18 cellular contexts compared by ENCODE assay signal in the genomic region with DNA sequence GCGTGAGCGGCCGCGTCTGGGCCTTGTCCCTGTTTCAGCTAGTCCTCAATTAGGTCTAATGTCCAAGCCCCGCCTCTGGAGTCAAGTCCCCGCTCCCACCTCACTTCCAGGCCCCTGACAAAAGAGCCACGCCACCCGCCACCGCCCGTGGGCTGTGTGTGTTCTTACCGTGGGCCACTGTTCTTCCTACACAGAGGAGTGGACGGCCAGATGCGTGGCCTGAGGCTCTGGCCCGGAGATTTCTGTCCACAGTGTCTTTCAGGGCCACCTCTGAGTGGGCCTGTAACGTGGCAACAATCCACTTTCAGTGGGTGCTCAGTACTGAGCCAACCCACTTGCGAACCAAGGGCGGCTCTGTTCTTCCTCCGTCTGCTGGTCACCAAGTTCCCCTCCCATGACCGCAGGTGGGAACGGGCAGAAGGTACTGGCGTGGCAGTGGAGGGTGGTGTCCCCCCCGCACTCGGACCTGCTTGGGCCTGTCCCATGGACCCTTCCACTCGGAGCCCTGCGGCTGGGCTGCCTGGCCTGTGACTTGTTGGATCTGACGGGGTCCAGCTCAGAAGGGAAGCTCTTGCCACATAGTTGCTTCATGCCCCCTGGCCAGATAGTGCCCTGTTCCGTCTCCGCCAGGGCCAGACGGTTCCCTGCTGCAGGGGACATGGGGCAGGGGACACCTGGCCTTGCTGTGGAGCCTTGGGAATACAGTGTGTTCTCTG. TPM values are rescaled to one million over a fixed set of nuclear protein-coding genes. Genes with fewer than 3 reads are reported as not detected.
A peak's percentile ranks its signal among the peaks of the same experiment; 100 is the strongest.
DNase-seq lines count a peak whose midpoint lies in the region; ATAC-seq, FAIRE-seq and TF ChIP-seq lines count a peak whose summit lies in the region.
"Had no signal": no experiment of that assay in that cellular context is flagged by ENCODE, and none has a peak within 500 bp of the region (broad histone marks: within the 10 kb centered on the region; RNA-seq: fewer than 3 reads in every experiment).

No MANE protein-coding gene starts in this region.

- H3K27ac ChIP-seq in H9 (ENCODE audit: insufficient read length, low read depth, low read length): no peak overlapping the region
- H3K27ac ChIP-seq in K562 (ENCODE audit: extremely low read depth, low read depth, low read length): no peak overlapping the region
- no peak overlapping the region for H3K27ac ChIP-seq in osteoblast (ENCODE audit: low read depth, low read length)

- no peak overlapping the region for H3K4me3 Mint-ChIP-seq in activated CD4-positive, alpha-beta T cell treated with anti-CD3 and anti-CD28 coated beads, Interleukin-2, amount 10 ng/mL, durations not matched to agents 7 days and 5 days
- H3K4me3 Mint-ChIP-seq in H9: no peak overlapping the region
- H3K4me3 Mint-ChIP-seq: CD4-positive, alpha-beta T cell had no signal

- ATAC-seq in K562 (no peak), GM18520 (IDR thresholded peaks at IDR 0.05; ENCODE audit: unreplicated experiment) (no peak)

- DNase-seq in activated CD4-positive, alpha-beta T cell treated with anti-CD3 and anti-CD28 coated beads, Interleukin-2, amount 10 ng/mL, durations not matched to agents 7 days and 5 days: no peak
- DNase-seq in activated CD4-positive, alpha-beta T cell treated with anti-CD3 and anti-CD28 coated beads, Interleukin-2, amount 50 U/mL, for 48 hours: no peak
- no peak for DNase-seq in H9
- DNase-seq in K562 (ENCODE audit: extremely low read depth in 1 of 4, low spot score in 3 of 4): no peak
- no peak for DNase-seq in osteoblast (ENCODE audit: insufficient read length, low spot score, missing footprints)
- DNase-seq in mucosa of gallbladder (ENCODE audit: low spot score): no peak
- no peak for DNase-seq in UCSD-AML1 (lab: John Stamatoyannopoulos, UW; ENCODE audit: unreplicated experiment)
- DNase-seq: 8988T; BE2C; CD4-positive, alpha-beta T cell; GF-D8; KBM-7; NCI-H187; NCI-H2107; NCI-H2227 treated with DMSO at 0.1 percent for 48 hours; NCI-H510A treated with DMSO at 0.1 percent for 48 hours; NCI-H774 had no signal

- no peak for TF ChIP-seq POLR2A in K562 (conservative IDR thresholded peaks at IDR 0.05)

- H3K9me3 Mint-ChIP-seq in activated CD4-positive, alpha-beta T cell treated with anti-CD3 and anti-CD28 coated beads, Interleukin-2, amount 10 ng/mL, durations not matched to agents 7 days and 5 days: no peaks in the 10 kb centered on the region
- peaks cover 18 to 21% of the 10 kb centered on the region in 2 experiments for H3K9me3 Mint-ChIP-seq in H9
- H3K9me3 Mint-ChIP-seq: CD4-positive, alpha-beta T cell had no signal

- H3K27ac Mint-ChIP-seq in activated CD4-positive, alpha-beta T cell treated with anti-CD3 and anti-CD28 coated beads, Interleukin-2, amount 10 ng/mL, durations not matched to agents 7 days and 5 days: peak overlapping the region; percentile 50
- no peak overlapping the region for H3K27ac Mint-ChIP-seq in H9
- H3K27ac Mint-ChIP-seq: CD4-positive, alpha-beta T cell had no signal

- BruUV-seq in K562 (replicated peaks; lab: Mats Ljungman, UMichigan): no TSS peak

- H2BK15ac ChIP-seq in H9 (ENCODE audit: low read depth, low read length): no peak overlapping the region; the same call in 1 of the 2 replicates

- TF ChIP-seq RAD21 in K562 (CRISPR knock-in tag; conservative IDR thresholded peaks at IDR 0.05 in 1 of 2, IDR thresholded peaks at IDR 0.05 in 1 of 2): no peak

- no peaks in the 10 kb centered on the region for H3K23me2 ChIP-seq in H9 (ENCODE audit: insufficient read length, low read depth, low read length, poor library complexity, severe bottlenecking)

- H3K18ac ChIP-seq in H9 (ENCODE audit: insufficient read length, low read depth, low read length): no peak overlapping the region

- no peak overlapping the region for H2AFZ ChIP-seq in H9 (ENCODE audit: low read length)
- peak overlapping the region; percentile 99 for H2AFZ ChIP-seq in K562 (ENCODE audit: low read depth, low read length)
- H2AFZ ChIP-seq in osteoblast (ENCODE audit: low read length): peak overlapping the region; percentile 91

- H2BK12ac ChIP-seq in H9 (ENCODE audit: insufficient read length, low read depth, low read length): no peak overlapping the region

- no peak overlapping the region for H3K4ac ChIP-seq in H9 (ENCODE audit: low read depth, low read length)

- H3K79me2 ChIP-seq in H9 (ENCODE audit: insufficient read depth, low read length) (no peaks in the 10 kb centered on the region), K562 (ENCODE audit: control insufficient read depth, insufficient read depth, low read length) (no peaks in the 10 kb centered on the region), osteoblast (ENCODE audit: insufficient read depth, low read length) (no peaks in the 10 kb centered on the region)

- H4K20me1 ChIP-seq in H9 (ENCODE audit: control insufficient read depth, insufficient read depth, insufficient read length): no peaks in the 10 kb centered on the region
- H4K20me1 ChIP-seq in K562 (replicated peaks; ENCODE audit: control insufficient read depth, insufficient read depth, low read length): no peaks in the 10 kb centered on the region
- H4K20me1 ChIP-seq in osteoblast (ENCODE audit: insufficient read depth, low read length): no peaks in the 10 kb centered on the region

- H3K9ac ChIP-seq in H9 (ENCODE audit: extremely low read depth, insufficient read length, low read length) (no peak overlapping the region), K562 (ENCODE audit: insufficient read depth in 1 of 2, low read depth in 2 of 2, low read length in 2 of 2) (peak overlapping the region in 1 of 2 experiments; percentile 84; a peak in 1 of 4 replicates)

- no peaks in the 10 kb centered on the region for H3K9me1 ChIP-seq in K562 (ENCODE audit: control insufficient read depth, insufficient read depth, low read length)

- H3K27me3 ChIP-seq in H9 (ENCODE audit: insufficient read depth, low read length): no peaks in the 10 kb centered on the region
- H3K27me3 ChIP-seq in K562 (ENCODE audit: control insufficient read depth in 2 of 2, insufficient read depth in 2 of 2, low read length in 2 of 2): peaks cover 3 to 12% of the 10 kb centered on the region in 2 experiments; a peak in 2 of 5 replicates
- peaks cover 7% of the 10 kb centered on the region for H3K27me3 ChIP-seq in osteoblast (ENCODE audit: insufficient read depth, low read length)
- H3K27me3 ChIP-seq: BE2C had no signal

- H3K4me3 ChIP-seq in K562 (no peak overlapping the region), osteoblast (ENCODE audit: insufficient read depth, low read length) (no peak overlapping the region)

- in situ Hi-C loops in K562 (cut with MboI): loop anchor here (5.0 to 25.0 kb wide), 2 partner anchors 88 to 188 kb away; a partner anchor contains a TSS

- no peak for FAIRE-seq in K562 (lab: Jason Lieb, UNC)

- no peak overlapping the region for H4K5ac ChIP-seq in H9 (ENCODE audit: insufficient read length, low read depth, low read length)

- TF ChIP-seq CTCF in H9 (conservative IDR thresholded peaks at IDR 0.05) (no peak), K562 (IDR thresholded peaks at IDR 0.05 in 2 of 3, conservative IDR thresholded peaks at IDR 0.05 in 1 of 3; ENCODE audit: insufficient read depth in 2 of 3, low read depth in 1 of 3, low read length in 3 of 3) (no peak), osteoblast (IDR thresholded peaks at IDR 0.05; ENCODE audit: extremely low read depth, low read depth, low read length) (no peak)

- H3K23ac ChIP-seq in H9 (ENCODE audit: insufficient read length, low read depth, low read length): no peak overlapping the region

- no peak overlapping the region for H3T11ph ChIP-seq in H9 (ENCODE audit: low read length)

- no peaks in the 10 kb centered on the region for H3K79me1 ChIP-seq in H9 (ENCODE audit: insufficient read depth, low read depth, low read length, poor library complexity, severe bottlenecking)

- peaks cover 11% of the 10 kb centered on the region for H3K27me3 Mint-ChIP-seq in activated CD4-positive, alpha-beta T cell treated with anti-CD3 and anti-CD28 coated beads, Interleukin-2, amount 10 ng/mL, durations not matched to agents 7 days and 5 days
- peaks cover 22% of the 10 kb centered on the region for H3K27me3 Mint-ChIP-seq in H9 (ENCODE audit: low read depth)

- H2BK120ac ChIP-seq in H9 (ENCODE audit: low read depth, low read length, poor library complexity, severe bottlenecking): no peak overlapping the region

- H3K9me3 ChIP-seq in H9 (ENCODE audit: control insufficient read depth, low read depth, low read length) (no peaks in the 10 kb centered on the region), K562 (replicated peaks; ENCODE audit: control insufficient read depth, insufficient read depth, low read depth, low read length) (peaks cover 5% of the 10 kb centered on the region), osteoblast (ENCODE audit: low read depth, low read length) (no peaks in the 10 kb centered on the region)

- no peak overlapping the region for H2BK5ac ChIP-seq in H9 (ENCODE audit: insufficient read length, low read length)

- peaks cover 20% of the 10 kb centered on the region for H3K4me1 Mint-ChIP-seq in activated CD4-positive, alpha-beta T cell treated with anti-CD3 and anti-CD28 coated beads, Interleukin-2, amount 10 ng/mL, durations not matched to agents 7 days and 5 days
- H3K4me1 Mint-ChIP-seq in H9: peaks cover 0 to 3% of the 10 kb centered on the region in 2 experiments; a peak in 2 of 4 replicates

- H3K56ac ChIP-seq in H9 (ENCODE audit: insufficient read length, low read depth, low read length): no peak overlapping the region

- no peak overlapping the region for H3K14ac ChIP-seq in H9 (ENCODE audit: insufficient read depth, low read length)

- intact Hi-C loops in K562 (cut with micrococcal nuclease): loop anchor here (10.0 kb wide), 1 partner anchor 850 kb away; no protein-coding TSS in a partner anchor

- no peak for TF ChIP-seq EP300 in K562 (IDR thresholded peaks at IDR 0.05; ENCODE audit: low read length)

- no peak overlapping the region for H3K4me2 ChIP-seq in H9 (ENCODE audit: insufficient read depth, insufficient read length, low read length)
- no peak overlapping the region for H3K4me2 ChIP-seq in K562 (ENCODE audit: insufficient read depth, low read length)
- H3K4me2 ChIP-seq in osteoblast (ENCODE audit: insufficient read depth, low read length): no peak overlapping the region

- no peak overlapping the region for H2AK5ac ChIP-seq in H9 (ENCODE audit: insufficient read length, low read length)

- CTCF ChIA-PET in activated CD4-positive, alpha-beta T cell treated with anti-CD3 and anti-CD28 coated beads, Interleukin-2, amount 10 ng/mL, durations not matched to agents 7 days and 5 days (lab: Charles Lee): interaction anchor here (0.8 to 4.3 kb wide), 9 partner anchors 8 to 238 kb away, joined by 3 to 50 read pairs (median 5); a partner anchor contains a TSS
- CTCF ChIA-PET in K562 (lab: Yijun Ruan, JAX; ENCODE audit: low intra/inter-chr PET ratio): interaction anchor here (0.5 to 3.6 kb wide), 2 partner anchors 154 to 182 kb away, joined by 4 to 37 read pairs; no protein-coding TSS in a partner anchor

- peak overlapping the region; percentile 71 for H4K8ac ChIP-seq in H9 (replicated peaks; ENCODE audit: insufficient read length, low read depth, low read length)

- no peak overlapping the region for H2BK20ac ChIP-seq in H9 (ENCODE audit: low read depth, low read length, poor library complexity, severe bottlenecking)

- H3K4me1 ChIP-seq in H9 (ENCODE audit: insufficient read depth, low read length) (no peaks in the 10 kb centered on the region), K562 (replicated peaks in 1 of 2; ENCODE audit: control insufficient read depth in 2 of 2, insufficient read depth in 2 of 2, low read length in 2 of 2) (peaks cover 10 to 32% of the 10 kb centered on the region in 2 experiments), osteoblast (ENCODE audit: insufficient read depth, low read length) (peaks cover 5% of the 10 kb centered on the region)
- H3K4me1 ChIP-seq: BE2C had no signal

- WGBS in H9 (ENCODE audit: extremely low coverage, insufficient read length, low lambda C conversion rate): no CpG with 5 or more reads among the region's 29 CpGs
- WGBS in K562 (ENCODE audit: insufficient coverage, low coverage, missing lambda C conversion rate): 90% methylated on average over 29 of the region's 29 CpGs

- no peak overlapping the region for H4K91ac ChIP-seq in H9 (ENCODE audit: insufficient read length, low read depth, low read length)

- POLR2A ChIA-PET in activated CD4-positive, alpha-beta T cell treated with anti-CD3 and anti-CD28 coated beads, Interleukin-2, amount 10 ng/mL, durations not matched to agents 7 days and 5 days (lab: Charles Lee): no interaction called here
- POLR2A ChIA-PET in K562 (lab: Yijun Ruan, JAX): interaction anchor here (0.8 to 1.3 kb wide), 2 partner anchors 200 to 208 kb away, joined by 5 to 6 read pairs; a partner anchor contains a TSS

- no peaks in the 10 kb centered on the region for H3K36me3 Mint-ChIP-seq in activated CD4-positive, alpha-beta T cell treated with anti-CD3 and anti-CD28 coated beads, Interleukin-2, amount 10 ng/mL, durations not matched to agents 7 days and 5 days (ENCODE audit: low read depth)
- peaks cover 0 to 1% (median 0%) of the 10 kb centered on the region in 3 experiments; a peak in 1 of 7 replicates for H3K36me3 Mint-ChIP-seq in H9 (ENCODE audit: insufficient read depth in 1 of 3, low read depth in 3 of 3)

- H3K36me3 ChIP-seq in K562 (ENCODE audit: control insufficient read depth, insufficient read depth, low read length): no peaks in the 10 kb centered on the region
- no peaks in the 10 kb centered on the region for H3K36me3 ChIP-seq in osteoblast (ENCODE audit: insufficient read depth, low read length)
- H3K36me3 ChIP-seq: BE2C had no signal

RNA-seq across cellular contexts. Expression of a gene that starts 15.0 kb away (rescaled TPM):
- 10 to 100 TPM; 23.3 to 24.0 TPM for total RNA-seq in activated CD4-positive, alpha-beta T cell treated with anti-CD3 and anti-CD28 coated beads, Interleukin-2, amount 10 ng/mL, durations not matched to agents 7 days and 5 days
- total RNA-seq in H9 (2021) (11.1 and 13.7 TPM in 2 replicates), K562 (2014; rRNA removed) (19.9 and 23.1 TPM in 2 replicates), K562 (2014; rRNA removed; fragmentation: Illumina TruSeq; extraction: Trizol) (16.6 and 16.8 TPM in 2 replicates), K562 (2015; rRNA removed; fragmentation: Illumina TruSeq; extraction: Trizol) (20.0 and 21.2 TPM in 2 replicates), K562 (2021) (20.6 and 22.3 TPM in 2 replicates), osteoblast (11.8 and 13.0 TPM in 2 replicates), mucosa of gallbladder (19.2 TPM)
- total RNA-seq in K562 (2011; cell fraction: chromatin; rRNA removed; ENCODE audit: low replicate concordance): 26.3 and 37.7 TPM in 2 replicates
- 23.7 and 28.0 TPM in 2 replicates for total RNA-seq in K562 (2011; cell fraction: nucleolus; rRNA removed)
- total RNA-seq in K562 (2011; cell fraction: nucleoplasm; rRNA removed): 27.5 and 34.4 TPM in 2 replicates
- polyA plus RNA-seq in K562 (2011; rRNA removed) (31.7 and 33.7 TPM in 2 replicates), K562 (2014; fragmentation: Illumina TruSeq; extraction: Trizol) (21.5 and 26.1 TPM in 2 replicates), K562 (2014; fragmentation: Nextera tagmentation; extraction: Ambion mirVana) (10 to 100 TPM; 54.3 to 56.8 TPM), K562 (2014; rRNA removed) (26.2 and 27.3 TPM in 2 replicates)
- polyA plus RNA-seq in K562 (2011; cell fraction: cytosol; rRNA removed): 20.8 and 27.0 TPM in 2 replicates
- polyA plus RNA-seq in K562 (2011; cell fraction: nucleus; rRNA removed): 25.8 and 30.3 TPM in 2 replicates
- polyA plus RNA-seq in K562 (2012): 24.8 and 25.2 TPM in 2 replicates
- polyA minus RNA-seq in K562 (2011; rRNA and poly(A)+ RNA removed): 11.8 and 19.2 TPM in 2 replicates
- 7.3 and 7.9 TPM in 2 replicates for polyA minus RNA-seq in K562 (2011; cell fraction: cytosol; rRNA and poly(A)+ RNA removed)
- 13.1 and 18.9 TPM in 2 replicates for polyA minus RNA-seq in K562 (2011; cell fraction: nucleus; rRNA and poly(A)+ RNA removed)

RNA-seq across cellular contexts. Expression of a gene that starts 57.6 kb away (rescaled TPM):
- total RNA-seq in activated CD4-positive, alpha-beta T cell treated with anti-CD3 and anti-CD28 coated beads, Interleukin-2, amount 10 ng/mL, durations not matched to agents 7 days and 5 days: not detected
- total RNA-seq in H9 (2021) (not detected in 2 replicates), K562 (2014; rRNA removed) (not detected in 2 replicates), K562 (2014; rRNA removed; fragmentation: Illumina TruSeq; extraction: Trizol) (not detected in 2 replicates), K562 (2015; rRNA removed; fragmentation: Illumina TruSeq; extraction: Trizol) (not detected in 2 replicates), K562 (2021) (not detected in 2 replicates), osteoblast (not detected in 2 replicates), mucosa of gallbladder (not detected)
- total RNA-seq in K562 (2011; cell fraction: chromatin; rRNA removed; ENCODE audit: low replicate concordance): not detected in 2 replicates
- total RNA-seq in K562 (2011; cell fraction: nucleolus; rRNA removed): not detected in 2 replicates
- not detected in 2 replicates for total RNA-seq in K562 (2011; cell fraction: nucleoplasm; rRNA removed)
- polyA plus RNA-seq in K562 (2011; rRNA removed) (not detected in 2 replicates), K562 (2014; fragmentation: Illumina TruSeq; extraction: Trizol) (not detected in 2 replicates), K562 (2014; fragmentation: Nextera tagmentation; extraction: Ambion mirVana) (not detected), K562 (2014; rRNA removed) (not detected in 2 replicates)
- not detected in 2 replicates for polyA plus RNA-seq in K562 (2011; cell fraction: cytosol; rRNA removed)
- polyA plus RNA-seq in K562 (2011; cell fraction: nucleus; rRNA removed): not detected in 2 replicates
- not detected in 2 replicates for polyA plus RNA-seq in K562 (2012)
- not detected in 2 replicates for polyA minus RNA-seq in K562 (2011; rRNA and poly(A)+ RNA removed)
- not detected in 2 replicates for polyA minus RNA-seq in K562 (2011; cell fraction: cytosol; rRNA and poly(A)+ RNA removed)
- polyA minus RNA-seq in K562 (2011; cell fraction: nucleus; rRNA and poly(A)+ RNA removed): not detected in 2 replicates
- total RNA-seq: CD4-positive, alpha-beta T cell had no signal
